18 cellular contexts compared by ENCODE assay signal in the genomic region with DNA sequence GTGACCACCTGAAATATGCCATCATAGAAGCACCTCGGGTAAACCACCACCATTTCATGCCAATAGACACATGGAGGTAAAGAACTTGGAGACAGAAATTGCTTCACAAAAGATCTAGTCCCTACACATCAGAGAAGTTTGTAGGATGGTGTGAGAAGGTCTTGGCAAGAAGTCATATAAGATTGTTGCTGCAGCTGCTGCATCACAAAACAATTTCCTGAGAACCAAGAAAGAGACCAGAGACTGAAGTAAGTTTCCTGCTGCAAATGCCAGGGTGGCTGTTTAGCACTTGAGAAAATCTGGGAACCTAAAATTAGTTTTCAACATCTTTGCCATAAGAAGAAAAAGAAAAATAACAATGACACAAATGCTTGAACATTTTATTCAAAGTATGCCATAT.
DNase-seq lines count a peak whose midpoint lies in the region.
"Had no signal": no experiment of that assay in that cellular context is flagged by ENCODE, and none has a peak within 500 bp of the region (broad histone marks: within the 10 kb centered on the region; RNA-seq: fewer than 3 reads in every experiment).

No MANE protein-coding gene starts in this region.

- H3K36me3 ChIP-seq in GM23248 (ENCODE audit: low read depth): no peaks in the 10 kb centered on the region

- no peaks in the 10 kb centered on the region for H3K27me3 ChIP-seq in GM23248 (replicated peaks; ENCODE audit: insufficient read depth)

- H2AFZ ChIP-seq in GM23248: no peak overlapping the region

- no peaks in the 10 kb centered on the region for H3K79me2 ChIP-seq in GM23248 (ENCODE audit: insufficient read depth)

- no peak overlapping the region for H3K27ac ChIP-seq in GM23248
- H3K27ac ChIP-seq: C4-2B had no signal

- no peaks in the 10 kb centered on the region for H4K20me1 ChIP-seq in GM23248 (ENCODE audit: insufficient read depth)

- DNase-seq in GM23248 (peak; percentile 21), dedifferentiated amniotic fluid mesenchymal stem cell (ENCODE audit: extremely low spot score) (peak; percentile 44), inferior parietal cortex (ENCODE audit: extremely low spot score) (peak; percentile 49), superior temporal gyrus (ENCODE audit: extremely low spot score) (peak; percentile 65), HK-2 (ENCODE audit: unreplicated experiment) (no peak), RKO (ENCODE audit: low spot score) (no peak)
- no peak for DNase-seq in activated CD8-positive, alpha-beta memory T cell treated with anti-CD3 and anti-CD28 coated beads for 24 hours
- DNase-seq: AML-193, DMS79, H9, NCI-H1092 treated with DMSO at 0.1 percent for 48 hours, NCI-H2081 treated with DMSO at 0.1 percent for 48 hours, NCI-H510A, NCI-H748 treated with DMSO at 0.1 percent for 48 hours, OCI-M1, SHP77 treated with DMSO at 0.1 percent for 48 hours, SK-N-SH had no signal

- H3K9me3 ChIP-seq in GM23248 (ENCODE audit: low read depth): no peaks in the 10 kb centered on the region
- H3K9me3 ChIP-seq: SK-N-SH had no signal

- no peaks in the 10 kb centered on the region for H3F3A ChIP-seq in GM23248 (ENCODE audit: insufficient read depth)

- H3K9me2 ChIP-seq in GM23248 (ENCODE audit: insufficient read depth): no peaks in the 10 kb centered on the region
- H3K9me2 ChIP-seq: SK-N-SH had no signal

- no peak overlapping the region for H3K4me2 ChIP-seq in GM23248 (ENCODE audit: unreplicated experiment)
- H3K4me2 ChIP-seq: SK-N-SH had no signal

- WGBS in GM23248 (ENCODE audit: low coverage in 1 of 2, low lambda C conversion rate in 2 of 2, missing lambda C conversion rate in 2 of 2), 2 experiments: 58 to 84% methylated on average over 1 of the region's 1 CpG

- H3K4me1 ChIP-seq in GM23248 (ENCODE audit: insufficient read depth): no peaks in the 10 kb centered on the region

- in situ Hi-C loops in GM23248 (cut with MboI): no loop called here

- H3K9ac ChIP-seq in GM23248: no peak overlapping the region
- H3K9ac ChIP-seq: SK-N-SH had no signal

- no peak overlapping the region for H3K4me3 ChIP-seq in GM23248

Comparison
In these comparisons a context has a peak if more than half of its experiments do, and no peak if none do; other contexts are left out.
1. DNase-seq: peak in GM23248 (single experiment), dedifferentiated amniotic fluid mesenchymal stem cell (single experiment), inferior parietal cortex (single experiment) and superior temporal gyrus (single experiment); none in HK-2 (single experiment), RKO (single experiment) and activated CD8-positive, alpha-beta memory T cell treated with anti-CD3 and anti-CD28 coated beads for 24 hours (single experiment).